ENCODE assay signal across 8 cellular contexts in genomic region chr17:81002409-81003361, GRCh38. TPM values are rescaled to one million over a fixed set of nuclear protein-coding genes. Genes with fewer than 3 reads are reported as not detected.
DNase-seq lines count a peak whose midpoint lies in the region; ATAC-seq and TF ChIP-seq lines count a peak whose summit lies in the region.

No MANE protein-coding gene starts in this region.

- no peak for TF ChIP-seq CTCF in epithelial cell of esophagus (IDR thresholded peaks at IDR 0.05; ENCODE audit: insufficient read depth, low read depth, low read length, missing control alignments)
- TF ChIP-seq CTCF in osteocyte (IDR thresholded peaks at IDR 0.05) = no peak
- no peak for TF ChIP-seq CTCF in endothelial cell (IDR thresholded peaks at IDR 0.05; ENCODE audit: unreplicated experiment)

- H3K27ac Mint-ChIP-seq in osteocyte (ENCODE audit: unreplicated experiment) = no peak overlapping the region
- no peak overlapping the region for H3K27ac Mint-ChIP-seq in endothelial cell (ENCODE audit: unreplicated experiment)
- no peak overlapping the region for H3K27ac Mint-ChIP-seq in activated CD8-positive, alpha-beta T cell treated with anti-CD3 and anti-CD28 coated beads, Interleukin-2, amount 10 ng/mL, durations not matched to agents 7 days and 5 days

- POLR2A ChIA-PET in activated CD8-positive, alpha-beta T cell treated with anti-CD3 and anti-CD28 coated beads, Interleukin-2, amount 10 ng/mL, durations not matched to agents 7 days and 5 days (lab: Charles Lee) = interaction anchor here (0.8 kb wide), 1 partner anchor 86 kb away, joined by 3 read pairs; no protein-coding TSS in a partner anchor

- H3K36me3 Mint-ChIP-seq in activated T-cell treated with anti-CD3 and anti-CD28 coated beads, Interleukin-2, amount 50 U/mL, for 4 hours (ENCODE audit: insufficient read depth) = peaks cover 2% of the 10 kb centered on the region
- peaks cover 6% of the 10 kb centered on the region for H3K36me3 Mint-ChIP-seq in osteocyte (ENCODE audit: unreplicated experiment)
- H3K36me3 Mint-ChIP-seq in endothelial cell (ENCODE audit: low read depth, unreplicated experiment) = peaks cover 9% of the 10 kb centered on the region
- H3K36me3 Mint-ChIP-seq in activated CD8-positive, alpha-beta T cell treated with anti-CD3 and anti-CD28 coated beads, Interleukin-2, amount 10 ng/mL, durations not matched to agents 7 days and 5 days (ENCODE audit: low read depth) = peaks cover 11% of the 10 kb centered on the region

- peak overlapping the region; percentile 16 for H3K4me3 Mint-ChIP-seq in activated T-cell treated with anti-CD3 and anti-CD28 coated beads, Interleukin-2, amount 50 U/mL, for 4 hours
- H3K4me3 Mint-ChIP-seq in osteocyte (ENCODE audit: unreplicated experiment) (peak overlapping the region; percentile 55), endothelial cell (ENCODE audit: unreplicated experiment) (no peak overlapping the region)
- H3K4me3 Mint-ChIP-seq in activated CD8-positive, alpha-beta T cell treated with anti-CD3 and anti-CD28 coated beads, Interleukin-2, amount 10 ng/mL, durations not matched to agents 7 days and 5 days = no peak overlapping the region

- peaks cover 12% of the 10 kb centered on the region for H3K4me1 Mint-ChIP-seq in activated T-cell treated with anti-CD3 and anti-CD28 coated beads, Interleukin-2, amount 50 U/mL, for 4 hours (ENCODE audit: low read depth)
- H3K4me1 Mint-ChIP-seq in osteocyte (ENCODE audit: unreplicated experiment) (peaks cover 12% of the 10 kb centered on the region), endothelial cell (ENCODE audit: unreplicated experiment) (peaks cover 6% of the 10 kb centered on the region)
- peaks cover 15% of the 10 kb centered on the region for H3K4me1 Mint-ChIP-seq in activated CD8-positive, alpha-beta T cell treated with anti-CD3 and anti-CD28 coated beads, Interleukin-2, amount 10 ng/mL, durations not matched to agents 7 days and 5 days (ENCODE audit: low read depth)

- no peak overlapping the region for H3K4me3 ChIP-seq in epithelial cell of esophagus (ENCODE audit: low read length)

- H3K27me3 Mint-ChIP-seq in activated T-cell treated with anti-CD3 and anti-CD28 coated beads, Interleukin-2, amount 50 U/mL, for 4 hours (ENCODE audit: low read depth) = peaks cover 23% of the 10 kb centered on the region
- peaks cover 41% of the 10 kb centered on the region for H3K27me3 Mint-ChIP-seq in osteocyte (ENCODE audit: unreplicated experiment)
- H3K27me3 Mint-ChIP-seq in endothelial cell (ENCODE audit: unreplicated experiment) = peaks cover 20% of the 10 kb centered on the region
- H3K27me3 Mint-ChIP-seq in activated CD8-positive, alpha-beta T cell treated with anti-CD3 and anti-CD28 coated beads, Interleukin-2, amount 10 ng/mL, durations not matched to agents 7 days and 5 days (ENCODE audit: low read depth) = peaks cover 35% of the 10 kb centered on the region

- ATAC-seq in activated T-cell treated with anti-CD3 and anti-CD28 coated beads, Interleukin-2, amount 50 U/mL, for 4 hours = no peak
- no peak for ATAC-seq in activated CD8-positive, alpha-beta T cell treated with anti-CD3 and anti-CD28 coated beads, Interleukin-2, amount 10 ng/mL, durations not matched to agents 7 days and 5 days

- CTCF ChIA-PET in activated CD8-positive, alpha-beta T cell treated with anti-CD3 and anti-CD28 coated beads, Interleukin-2, amount 10 ng/mL, durations not matched to agents 7 days and 5 days (lab: Charles Lee) = no interaction called here

- H3K9me3 Mint-ChIP-seq in activated T-cell treated with anti-CD3 and anti-CD28 coated beads, Interleukin-2, amount 50 U/mL, for 4 hours = no peaks in the 10 kb centered on the region
- H3K9me3 Mint-ChIP-seq in osteocyte (ENCODE audit: unreplicated experiment) (no peaks in the 10 kb centered on the region), endothelial cell (ENCODE audit: unreplicated experiment) (no peaks in the 10 kb centered on the region)
- no peaks in the 10 kb centered on the region for H3K9me3 Mint-ChIP-seq in activated CD8-positive, alpha-beta T cell treated with anti-CD3 and anti-CD28 coated beads, Interleukin-2, amount 10 ng/mL, durations not matched to agents 7 days and 5 days (ENCODE audit: insufficient read depth)

- no peak for DNase-seq in activated T-cell treated with anti-CD3 and anti-CD28 coated beads, Interleukin-2, amount 50 U/mL, for 4 hours
- DNase-seq in activated T-cell treated with anti-CD3 and anti-CD28 coated beads for 4 hours (no peak), NCI-H69 (lab: John Stamatoyannopoulos, UW) (peak; percentile 92), epithelial cell of esophagus (ENCODE audit: low read depth) (peak; percentile 72), osteocyte (ENCODE audit: extremely low spot score, unreplicated experiment) (no peak), endothelial cell (ENCODE audit: low spot score) (no peak), GM19238 (ENCODE audit: insufficient read length, low spot score) (no peak)
- DNase-seq in activated CD8-positive, alpha-beta T cell treated with anti-CD3 and anti-CD28 coated beads, Interleukin-2, amount 10 ng/mL, durations not matched to agents 7 days and 5 days = no peak

RNA-seq across cellular contexts. Expression of gene CHMP6, which starts 11.0 kb away (rescaled TPM):
- total RNA-seq in activated T-cell treated with anti-CD3 and anti-CD28 coated beads, Interleukin-2, amount 50 U/mL, for 4 hours = 10 to 100 TPM; 35.7 to 42.4 (median 42.1) TPM
- total RNA-seq in osteocyte (31.1 and 35.9 TPM in 2 replicates), endothelial cell (ENCODE audit: unreplicated experiment) (34.3 TPM)
- total RNA-seq in activated CD8-positive, alpha-beta T cell treated with anti-CD3 and anti-CD28 coated beads, Interleukin-2, amount 10 ng/mL, durations not matched to agents 7 days and 5 days = 10 to 100 TPM; 32.4 to 35.5 TPM

RNA-seq across cellular contexts. Expression of gene BAIAP2, which starts 32.3 kb away (rescaled TPM):
- 1 to 10 TPM; 4.7 to 9.2 (median 7.4) TPM for total RNA-seq in activated T-cell treated with anti-CD3 and anti-CD28 coated beads, Interleukin-2, amount 50 U/mL, for 4 hours
- total RNA-seq in osteocyte (24.4 and 29.0 TPM in 2 replicates), endothelial cell (ENCODE audit: unreplicated experiment) (67.8 TPM)
- total RNA-seq in activated CD8-positive, alpha-beta T cell treated with anti-CD3 and anti-CD28 coated beads, Interleukin-2, amount 10 ng/mL, durations not matched to agents 7 days and 5 days = 1 to 10 TPM; 5.0 to 5.8 TPM

Comparison
In these comparisons a context has a peak if more than half of its experiments do, and no peak if none do; other contexts are left out.
1. DNase-seq: peak in NCI-H69 (single experiment) and epithelial cell of esophagus (single experiment); none in activated T-cell treated with anti-CD3 and anti-CD28 coated beads, Interleukin-2, amount 50 U/mL, for 4 hours (single experiment), activated T-cell treated with anti-CD3 and anti-CD28 coated beads for 4 hours (single experiment), osteocyte (single experiment), endothelial cell (single experiment), activated CD8-positive, alpha-beta T cell treated with anti-CD3 and anti-CD28 coated beads, Interleukin-2, amount 10 ng/mL, durations not matched to agents 7 days and 5 days (single experiment) and GM19238 (single experiment).
2. H3K4me3 Mint-ChIP-seq: peak in activated T-cell treated with anti-CD3 and anti-CD28 coated beads, Interleukin-2, amount 50 U/mL, for 4 hours (single experiment) and osteocyte (single experiment); none in endothelial cell (single experiment) and activated CD8-positive, alpha-beta T cell treated with anti-CD3 and anti-CD28 coated beads, Interleukin-2, amount 10 ng/mL, durations not matched to agents 7 days and 5 days (single experiment).